Comparison of ENCODE assay signal across 1 cellular context in genomic region chr3:141487419-141488345, GRCh38.
TF ChIP-seq lines count a peak whose summit lies in the region.

No MANE protein-coding gene starts in this region.

TF ChIP-seq in K562, 482 proteins besides CTCF, POLR2A, EP300 and RAD21 (continued from another document and continues in another):
- TF ChIP-seq, protein P1, sequence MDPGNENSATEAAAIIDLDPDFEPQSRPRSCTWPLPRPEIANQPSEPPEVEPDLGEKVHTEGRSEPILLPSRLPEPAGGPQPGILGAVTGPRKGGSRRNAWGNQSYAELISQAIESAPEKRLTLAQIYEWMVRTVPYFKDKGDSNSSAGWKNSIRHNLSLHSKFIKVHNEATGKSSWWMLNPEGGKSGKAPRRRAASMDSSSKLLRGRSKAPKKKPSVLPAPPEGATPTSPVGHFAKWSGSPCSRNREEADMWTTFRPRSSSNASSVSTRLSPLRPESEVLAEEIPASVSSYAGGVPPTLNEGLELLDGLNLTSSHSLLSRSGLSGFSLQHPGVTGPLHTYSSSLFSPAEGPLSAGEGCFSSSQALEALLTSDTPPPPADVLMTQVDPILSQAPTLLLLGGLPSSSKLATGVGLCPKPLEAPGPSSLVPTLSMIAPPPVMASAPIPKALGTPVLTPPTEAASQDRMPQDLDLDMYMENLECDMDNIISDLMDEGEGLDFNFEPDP (CRISPR knock-in tag; IDR thresholded peaks at IDR 0.05), result no peak
- TF ChIP-seq SIN3A (IDR thresholded peaks at IDR 0.05; ENCODE audit: borderline replicate concordance in 2 of 2, control insufficient read depth in 1 of 2, low read depth in 2 of 2, low read length in 2 of 2) (no peak; a peak in 1 of 4 replicates), ZNF253 (CRISPR knock-in tag; conservative IDR thresholded peaks at IDR 0.05) (no peak), NR2F6 (CRISPR knock-in tag; IDR thresholded peaks at IDR 0.05) (no peak), DMBX1 (CRISPR knock-in tag; IDR thresholded peaks at IDR 0.05; ENCODE audit: borderline replicate concordance) (no peak), TSC22D4 (tag; IDR thresholded peaks at IDR 0.05) (no peak), KAT7 (CRISPR knock-in tag; IDR thresholded peaks at IDR 0.05; ENCODE audit: borderline replicate concordance) (no peak), ZNF830 (CRISPR knock-in tag; IDR thresholded peaks at IDR 0.05) (no peak), OTX1 (CRISPR knock-in tag; IDR thresholded peaks at IDR 0.05) (no peak), ADNP (tag; IDR thresholded peaks at IDR 0.05) (no peak), HMG20A (CRISPR knock-in tag; conservative IDR thresholded peaks at IDR 0.05) (no peak), ZNF3 (CRISPR knock-in tag; IDR thresholded peaks at IDR 0.05) (no peak), PHF21A (IDR thresholded peaks at IDR 0.05; ENCODE audit: borderline replicate concordance, low read depth) (peak; percentile 84; the same call in 1 of the 2 replicates), ZNF232 (CRISPR knock-in tag; IDR thresholded peaks at IDR 0.05) (no peak), SMAD3 (CRISPR knock-in tag; conservative IDR thresholded peaks at IDR 0.05) (no peak), HOXB6 (CRISPR knock-in tag; IDR thresholded peaks at IDR 0.05; ENCODE audit: borderline replicate concordance) (no peak), HNRNPUL1 (IDR thresholded peaks at IDR 0.05; ENCODE audit: low read length) (no peak), TEAD2 (tag; IDR thresholded peaks at IDR 0.05) (no peak), ZNF408 (CRISPR knock-in tag; IDR thresholded peaks at IDR 0.05; ENCODE audit: low read depth) (no peak), CHD7 (IDR thresholded peaks at IDR 0.05; ENCODE audit: low read depth, low read length) (no peak), POLR2B (IDR thresholded peaks at IDR 0.05; ENCODE audit: low read depth, partially characterized antibody) (peak; percentile 51), ZNF347 (CRISPR knock-in tag; IDR thresholded peaks at IDR 0.05; ENCODE audit: low read depth) (no peak), ERF (CRISPR knock-in tag; IDR thresholded peaks at IDR 0.05) (no peak), HSF4 (CRISPR knock-in tag; IDR thresholded peaks at IDR 0.05; ENCODE audit: borderline replicate concordance) (no peak), FOXK1 (CRISPR knock-in tag; IDR thresholded peaks at IDR 0.05; ENCODE audit: borderline replicate concordance) (no peak), ZBTB49 (CRISPR knock-in tag; IDR thresholded peaks at IDR 0.05; ENCODE audit: borderline replicate concordance) (no peak), SIN3B (IDR thresholded peaks at IDR 0.05; ENCODE audit: low read depth) (no peak), HDAC2 (IDR thresholded peaks at IDR 0.05) (no peak), ZC3H8 (IDR thresholded peaks at IDR 0.05) (no peak)
- TF ChIP-seq, protein P2, sequence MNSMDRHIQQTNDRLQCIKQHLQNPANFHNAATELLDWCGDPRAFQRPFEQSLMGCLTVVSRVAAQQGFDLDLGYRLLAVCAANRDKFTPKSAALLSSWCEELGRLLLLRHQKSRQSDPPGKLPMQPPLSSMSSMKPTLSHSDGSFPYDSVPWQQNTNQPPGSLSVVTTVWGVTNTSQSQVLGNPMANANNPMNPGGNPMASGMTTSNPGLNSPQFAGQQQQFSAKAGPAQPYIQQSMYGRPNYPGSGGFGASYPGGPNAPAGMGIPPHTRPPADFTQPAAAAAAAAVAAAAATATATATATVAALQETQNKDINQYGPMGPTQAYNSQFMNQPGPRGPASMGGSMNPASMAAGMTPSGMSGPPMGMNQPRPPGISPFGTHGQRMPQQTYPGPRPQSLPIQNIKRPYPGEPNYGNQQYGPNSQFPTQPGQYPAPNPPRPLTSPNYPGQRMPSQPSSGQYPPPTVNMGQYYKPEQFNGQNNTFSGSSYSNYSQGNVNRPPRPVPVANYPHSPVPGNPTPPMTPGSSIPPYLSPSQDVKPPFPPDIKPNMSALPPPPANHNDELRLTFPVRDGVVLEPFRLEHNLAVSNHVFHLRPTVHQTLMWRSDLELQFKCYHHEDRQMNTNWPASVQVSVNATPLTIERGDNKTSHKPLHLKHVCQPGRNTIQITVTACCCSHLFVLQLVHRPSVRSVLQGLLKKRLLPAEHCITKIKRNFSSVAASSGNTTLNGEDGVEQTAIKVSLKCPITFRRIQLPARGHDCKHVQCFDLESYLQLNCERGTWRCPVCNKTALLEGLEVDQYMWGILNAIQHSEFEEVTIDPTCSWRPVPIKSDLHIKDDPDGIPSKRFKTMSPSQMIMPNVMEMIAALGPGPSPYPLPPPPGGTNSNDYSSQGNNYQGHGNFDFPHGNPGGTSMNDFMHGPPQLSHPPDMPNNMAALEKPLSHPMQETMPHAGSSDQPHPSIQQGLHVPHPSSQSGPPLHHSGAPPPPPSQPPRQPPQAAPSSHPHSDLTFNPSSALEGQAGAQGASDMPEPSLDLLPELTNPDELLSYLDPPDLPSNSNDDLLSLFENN (IDR thresholded peaks at IDR 0.05; ENCODE audit: low read depth in 2 of 2, low read length in 2 of 2), result no peak
- TF ChIP-seq, protein P3, sequence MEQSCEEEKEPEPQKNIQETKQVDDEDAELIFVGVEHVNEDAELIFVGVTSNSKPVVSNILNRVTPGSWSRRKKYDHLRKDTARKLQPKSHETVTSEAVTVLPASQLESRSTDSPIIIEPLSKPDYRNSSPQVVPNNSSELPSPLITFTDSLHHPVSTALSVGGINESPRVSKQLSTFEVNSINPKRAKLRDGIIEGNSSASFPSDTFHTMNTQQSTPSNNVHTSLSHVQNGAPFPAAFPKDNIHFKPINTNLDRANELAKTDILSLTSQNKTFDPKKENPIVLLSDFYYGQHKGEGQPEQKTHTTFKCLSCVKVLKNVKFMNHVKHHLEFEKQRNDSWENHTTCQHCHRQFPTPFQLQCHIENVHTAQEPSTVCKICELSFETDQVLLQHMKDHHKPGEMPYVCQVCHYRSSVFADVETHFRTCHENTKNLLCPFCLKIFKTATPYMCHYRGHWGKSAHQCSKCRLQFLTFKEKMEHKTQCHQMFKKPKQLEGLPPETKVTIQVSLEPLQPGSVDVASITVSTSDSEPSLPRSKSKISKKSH (CRISPR knock-in tag; IDR thresholded peaks at IDR 0.05), result no peak
- TF ChIP-seq, protein P4, sequence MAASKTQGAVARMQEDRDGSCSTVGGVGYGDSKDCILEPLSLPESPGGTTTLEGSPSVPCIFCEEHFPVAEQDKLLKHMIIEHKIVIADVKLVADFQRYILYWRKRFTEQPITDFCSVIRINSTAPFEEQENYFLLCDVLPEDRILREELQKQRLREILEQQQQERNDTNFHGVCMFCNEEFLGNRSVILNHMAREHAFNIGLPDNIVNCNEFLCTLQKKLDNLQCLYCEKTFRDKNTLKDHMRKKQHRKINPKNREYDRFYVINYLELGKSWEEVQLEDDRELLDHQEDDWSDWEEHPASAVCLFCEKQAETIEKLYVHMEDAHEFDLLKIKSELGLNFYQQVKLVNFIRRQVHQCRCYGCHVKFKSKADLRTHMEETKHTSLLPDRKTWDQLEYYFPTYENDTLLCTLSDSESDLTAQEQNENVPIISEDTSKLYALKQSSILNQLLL (CRISPR knock-in tag; IDR thresholded peaks at IDR 0.05; ENCODE audit: borderline replicate concordance), result no peak
- TF ChIP-seq, protein P5, sequence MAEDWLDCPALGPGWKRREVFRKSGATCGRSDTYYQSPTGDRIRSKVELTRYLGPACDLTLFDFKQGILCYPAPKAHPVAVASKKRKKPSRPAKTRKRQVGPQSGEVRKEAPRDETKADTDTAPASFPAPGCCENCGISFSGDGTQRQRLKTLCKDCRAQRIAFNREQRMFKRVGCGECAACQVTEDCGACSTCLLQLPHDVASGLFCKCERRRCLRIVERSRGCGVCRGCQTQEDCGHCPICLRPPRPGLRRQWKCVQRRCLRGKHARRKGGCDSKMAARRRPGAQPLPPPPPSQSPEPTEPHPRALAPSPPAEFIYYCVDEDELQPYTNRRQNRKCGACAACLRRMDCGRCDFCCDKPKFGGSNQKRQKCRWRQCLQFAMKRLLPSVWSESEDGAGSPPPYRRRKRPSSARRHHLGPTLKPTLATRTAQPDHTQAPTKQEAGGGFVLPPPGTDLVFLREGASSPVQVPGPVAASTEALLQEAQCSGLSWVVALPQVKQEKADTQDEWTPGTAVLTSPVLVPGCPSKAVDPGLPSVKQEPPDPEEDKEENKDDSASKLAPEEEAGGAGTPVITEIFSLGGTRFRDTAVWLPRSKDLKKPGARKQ (CRISPR knock-in tag; IDR thresholded peaks at IDR 0.05), result no peak
- TF ChIP-seq, protein P6, sequence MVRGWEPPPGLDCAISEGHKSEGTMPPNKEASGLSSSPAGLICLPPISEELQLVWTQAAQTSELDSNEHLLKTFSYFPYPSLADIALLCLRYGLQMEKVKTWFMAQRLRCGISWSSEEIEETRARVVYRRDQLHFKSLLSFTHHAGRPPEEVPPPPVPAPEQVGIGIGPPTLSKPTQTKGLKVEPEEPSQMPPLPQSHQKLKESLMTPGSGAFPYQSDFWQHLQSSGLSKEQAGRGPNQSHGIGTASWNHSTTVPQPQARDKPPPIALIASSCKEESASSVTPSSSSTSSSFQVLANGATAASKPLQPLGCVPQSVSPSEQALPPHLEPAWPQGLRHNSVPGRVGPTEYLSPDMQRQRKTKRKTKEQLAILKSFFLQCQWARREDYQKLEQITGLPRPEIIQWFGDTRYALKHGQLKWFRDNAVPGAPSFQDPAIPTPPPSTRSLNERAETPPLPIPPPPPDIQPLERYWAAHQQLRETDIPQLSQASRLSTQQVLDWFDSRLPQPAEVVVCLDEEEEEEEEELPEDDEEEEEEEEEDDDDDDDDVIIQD (CRISPR knock-in tag; IDR thresholded peaks at IDR 0.05), result no peak
